Comparison of ENCODE assay signal across 1 cellular context in genomic region chr3:196138464-196138863, GRCh38.
TF ChIP-seq lines count a peak whose summit lies in the region.

No MANE protein-coding gene starts in this region.

TF ChIP-seq in SK-N-SH, 30 proteins besides CTCF, POLR2A, EP300 and RAD21:
- TF ChIP-seq ELF1 (IDR thresholded peaks at IDR 0.05) (no peak), ZBTB33 (IDR thresholded peaks at IDR 0.05; ENCODE audit: borderline replicate concordance, low read depth) (no peak), NFIC (IDR thresholded peaks at IDR 0.05; ENCODE audit: borderline replicate concordance) (no peak), USF2 (IDR thresholded peaks at IDR 0.05; ENCODE audit: borderline replicate concordance, low read depth, low read length) (no peak), RFX5 (IDR thresholded peaks at IDR 0.05; ENCODE audit: low read length) (no peak)
